8 cellular contexts compared by ENCODE assay signal in genomic region chr7:73703985-73704639, GRCh38. TPM values are rescaled to one million over a fixed set of nuclear protein-coding genes. Genes with fewer than 3 reads are reported as not detected.
DNase-seq lines count a peak whose midpoint lies in the region; ATAC-seq and TF ChIP-seq lines count a peak whose summit lies in the region.

No MANE protein-coding gene starts in this region.

- H4K8ac ChIP-seq in mesendoderm (ENCODE audit: low read depth, low read length): no peak overlapping the region

- H3K36me3 Mint-ChIP-seq in type B pancreatic cell: peaks cover 9% of the 10 kb centered on the region
- H3K36me3 Mint-ChIP-seq in progenitor cell of endocrine pancreas (ENCODE audit: insufficient read depth): peaks cover 14% of the 10 kb centered on the region

- no peak overlapping the region for H3K27ac Mint-ChIP-seq in type B pancreatic cell
- H3K27ac Mint-ChIP-seq in progenitor cell of endocrine pancreas: no peak overlapping the region

- no peaks in the 10 kb centered on the region for H3K79me1 ChIP-seq in mesendoderm (ENCODE audit: low read length)

- no peak overlapping the region for H3K9ac ChIP-seq in mesendoderm (ENCODE audit: low read length)

- H3K27ac ChIP-seq in mesendoderm (ENCODE audit: low read depth, low read length) (no peak overlapping the region), vagina (peak overlapping the region; percentile 55)

- H3K9me3 Mint-ChIP-seq in type B pancreatic cell (no peaks in the 10 kb centered on the region), progenitor cell of endocrine pancreas (ENCODE audit: low read depth) (no peaks in the 10 kb centered on the region)

- no peak for ATAC-seq in HG03045 (IDR thresholded peaks at IDR 0.05; ENCODE audit: unreplicated experiment)

- intact Hi-C loops in vagina (cut with DNase I): no loop called here

- WGBS in mesendoderm (ENCODE audit: extremely low coverage, insufficient coverage, low lambda C conversion rate): no CpG with 5 or more reads among the region's 32 CpGs

- no peak overlapping the region for H2BK120ac ChIP-seq in mesendoderm (ENCODE audit: low read depth, low read length)

- H2AK5ac ChIP-seq in mesendoderm (ENCODE audit: low read length): no peak overlapping the region

- no peaks in the 10 kb centered on the region for H3K27me3 ChIP-seq in mesendoderm (ENCODE audit: insufficient read depth, low read length, poor library complexity)
- no peaks in the 10 kb centered on the region for H3K27me3 ChIP-seq in vagina

- no peak for TF ChIP-seq CTCF in cardiac fibroblast (IDR thresholded peaks at IDR 0.05; ENCODE audit: low read depth, low read length)
- TF ChIP-seq CTCF in vagina (IDR thresholded peaks at IDR 0.05): no peak
- no peak for TF ChIP-seq CTCF in type B pancreatic cell (conservative IDR thresholded peaks at IDR 0.05)
- TF ChIP-seq CTCF in progenitor cell of endocrine pancreas (IDR thresholded peaks at IDR 0.05; ENCODE audit: unreplicated experiment): no peak

- no peak overlapping the region for H2BK15ac ChIP-seq in mesendoderm (replicated peaks; ENCODE audit: low read depth)

- H3K18ac ChIP-seq in mesendoderm (ENCODE audit: low read length): no peak overlapping the region

- no peak overlapping the region for H2BK5ac ChIP-seq in mesendoderm (ENCODE audit: low read length)

- H3K56ac ChIP-seq in mesendoderm (ENCODE audit: low read length): no peak overlapping the region

- H3K4me3 Mint-ChIP-seq in type B pancreatic cell (no peak overlapping the region), progenitor cell of endocrine pancreas (ENCODE audit: low read depth) (no peak overlapping the region)

- H3K4me3 ChIP-seq in cardiac fibroblast (replicated peaks in 1 of 2; ENCODE audit: low read depth in 2 of 2, low read length in 2 of 2) (no peak overlapping the region), mesendoderm (ENCODE audit: low read length) (no peak overlapping the region), vagina (peak overlapping the region in 1 of 2 donors; percentile 15)

- H3K9me3 ChIP-seq in vagina: no peaks in the 10 kb centered on the region

- no peak overlapping the region for H4K5ac ChIP-seq in mesendoderm (ENCODE audit: low read length)

- H3K27me3 Mint-ChIP-seq in type B pancreatic cell (no peaks in the 10 kb centered on the region), progenitor cell of endocrine pancreas (no peaks in the 10 kb centered on the region)

- peaks cover 10% of the 10 kb centered on the region for H3K4me1 Mint-ChIP-seq in type B pancreatic cell (ENCODE audit: unreplicated experiment)
- H3K4me1 Mint-ChIP-seq in progenitor cell of endocrine pancreas (ENCODE audit: low read depth): no peaks in the 10 kb centered on the region

- H3K36me3 ChIP-seq in mesendoderm (ENCODE audit: control insufficient read depth, insufficient read depth, low read length) (no peaks in the 10 kb centered on the region), vagina (peaks cover 0 to 2% of the 10 kb centered on the region in 2 donors)

- H3K4me1 ChIP-seq in mesendoderm (ENCODE audit: control insufficient read depth, low read depth, low read length) (no peaks in the 10 kb centered on the region), vagina (peaks cover 36% of the 10 kb centered on the region)

- no peak overlapping the region for H3K4me2 ChIP-seq in mesendoderm (ENCODE audit: low read length)

- no peak overlapping the region for H3K23ac ChIP-seq in mesendoderm (ENCODE audit: low read length)

- no peak for TF ChIP-seq POLR2A in vagina (IDR thresholded peaks at IDR 0.05)

- DNase-seq in AG20443 (ENCODE audit: low spot score): peak; percentile 70
- DNase-seq in NCI-H69 (lab: John Stamatoyannopoulos, UW): peak; percentile 64
- peak; percentile 45 to 64 for DNase-seq in cardiac fibroblast (ENCODE audit: low read depth in 2 of 2)
- DNase-seq in mesendoderm: peak; percentile 83
- DNase-seq in vagina (ENCODE audit: extremely low spot score in 2 of 2): no peak
- DNase-seq in type B pancreatic cell (ENCODE audit: extremely low spot score, unreplicated experiment): no peak
- DNase-seq in progenitor cell of endocrine pancreas (ENCODE audit: low spot score, unreplicated experiment): no peak

- no peak overlapping the region for H3K4ac ChIP-seq in mesendoderm (ENCODE audit: low read depth, low read length)

- no peaks in the 10 kb centered on the region for H3K79me2 ChIP-seq in mesendoderm (ENCODE audit: control insufficient read depth, insufficient read depth, low read length)

RNA-seq across cellular contexts. Expression of gene STX1A, which starts 15.4 kb away (rescaled TPM):
- 4.8 TPM for polyA plus RNA-seq in mesendoderm (2013, experiment 1 of 2)
- polyA plus RNA-seq in mesendoderm (2013, experiment 2 of 2): 5.3 TPM
- total RNA-seq in vagina (17.2 TPM), type B pancreatic cell (ENCODE audit: low replicate concordance) (27.3 and 35.1 TPM in 2 replicates), progenitor cell of endocrine pancreas (40.9 and 46.6 TPM in 2 replicates)

RNA-seq across cellular contexts. Expression of gene BUD23, which starts 20.7 kb away (rescaled TPM):
- polyA plus RNA-seq in mesendoderm (2013, experiment 1 of 2): 149 TPM
- 149 TPM for polyA plus RNA-seq in mesendoderm (2013, experiment 2 of 2)
- total RNA-seq in vagina: 49.8 TPM
- 65.8 and 68.4 TPM in 2 replicates for total RNA-seq in type B pancreatic cell (ENCODE audit: low replicate concordance)
- total RNA-seq in progenitor cell of endocrine pancreas: 57.9 and 58.8 TPM in 2 replicates

RNA-seq across cellular contexts. Expression of gene DNAJC30, which starts 20.9 kb away (rescaled TPM):
- polyA plus RNA-seq in mesendoderm (2013, experiment 1 of 2): 7.6 TPM
- polyA plus RNA-seq in mesendoderm (2013, experiment 2 of 2): 7.6 TPM
- total RNA-seq in vagina (7.1 TPM), type B pancreatic cell (ENCODE audit: low replicate concordance) (14.7 and 15.0 TPM in 2 replicates), progenitor cell of endocrine pancreas (10.4 and 11.1 TPM in 2 replicates)

RNA-seq across cellular contexts. Expression of gene ABHD11, which starts 34.5 kb away (rescaled TPM):
- polyA plus RNA-seq in mesendoderm (2013, experiment 1 of 2): 9.8 TPM
- polyA plus RNA-seq in mesendoderm (2013, experiment 2 of 2): 10.8 TPM
- 23.8 TPM for total RNA-seq in vagina
- 43.9 and 104 TPM in 2 replicates for total RNA-seq in type B pancreatic cell (ENCODE audit: low replicate concordance)
- total RNA-seq in progenitor cell of endocrine pancreas: 62.9 and 69.7 TPM in 2 replicates

RNA-seq across cellular contexts. Expression of gene VPS37D, which starts 36.5 kb away (rescaled TPM):
- 1.1 TPM for polyA plus RNA-seq in mesendoderm (2013, experiment 1 of 2)
- polyA plus RNA-seq in mesendoderm (2013, experiment 2 of 2): 1.1 TPM
- total RNA-seq in vagina (5.4 TPM), type B pancreatic cell (ENCODE audit: low replicate concordance) (3.8 and 12.9 TPM in 2 replicates), progenitor cell of endocrine pancreas (15.0 and 15.6 TPM in 2 replicates)

Comparison
In these comparisons a context has a peak if more than half of its experiments do, and no peak if none do; other contexts are left out.
1. DNase-seq: peak in AG20443 (single experiment), NCI-H69 (single experiment), cardiac fibroblast (2 of 2) and mesendoderm (single experiment); none in vagina (0 of 2), type B pancreatic cell (single experiment) and progenitor cell of endocrine pancreas (single experiment).